ENCODE assay signal across 1 cellular context in the genomic region with DNA sequence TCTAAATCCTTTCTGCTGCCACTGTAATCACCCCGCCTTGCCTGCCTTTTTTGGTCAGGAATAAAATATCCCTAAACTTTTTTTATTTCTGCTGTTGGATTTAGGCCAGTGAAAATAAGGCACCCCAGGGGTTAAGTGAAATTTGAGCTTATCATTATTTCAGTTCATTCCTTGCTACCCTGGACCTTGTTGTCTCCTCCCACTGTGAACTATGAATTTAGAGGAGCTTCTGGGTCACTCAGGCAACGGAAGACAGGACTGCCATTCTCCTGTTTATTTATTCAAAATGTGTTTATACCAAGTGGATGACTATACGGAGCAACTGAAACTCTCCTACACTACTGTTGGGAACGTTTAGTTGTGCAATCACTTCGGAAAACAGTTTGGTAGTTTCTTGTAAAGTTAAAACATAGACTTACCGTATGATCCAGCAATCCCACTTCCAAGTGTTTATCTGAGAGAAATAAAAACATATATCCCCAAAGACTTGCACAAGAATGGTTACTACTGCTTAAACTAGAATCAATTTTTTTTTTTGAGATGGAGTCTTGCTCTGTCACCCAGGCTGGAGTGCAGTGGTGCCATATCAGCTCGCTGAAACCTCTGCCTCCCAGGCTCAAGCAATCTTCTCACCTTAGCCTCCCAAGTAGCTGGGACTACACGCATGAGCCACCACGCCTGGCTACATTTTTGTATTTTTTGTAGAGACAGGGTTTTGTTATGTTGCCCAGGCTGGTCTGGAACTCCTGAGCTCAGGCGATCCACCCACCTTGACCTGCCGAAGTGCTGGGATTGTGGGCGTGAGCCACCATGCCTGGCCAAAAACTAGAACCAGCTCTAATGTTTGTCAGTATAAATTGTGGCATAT.
A peak's percentile ranks its signal among the peaks of the same experiment; 100 is the strongest.
TF ChIP-seq lines count a peak whose summit lies in the region.

No MANE protein-coding gene starts in this region.

TF ChIP-seq in HepG2, 621 proteins besides CTCF, POLR2A, EP300 and RAD21 (continued from another document and continues in another):
- TF ChIP-seq, protein P1, sequence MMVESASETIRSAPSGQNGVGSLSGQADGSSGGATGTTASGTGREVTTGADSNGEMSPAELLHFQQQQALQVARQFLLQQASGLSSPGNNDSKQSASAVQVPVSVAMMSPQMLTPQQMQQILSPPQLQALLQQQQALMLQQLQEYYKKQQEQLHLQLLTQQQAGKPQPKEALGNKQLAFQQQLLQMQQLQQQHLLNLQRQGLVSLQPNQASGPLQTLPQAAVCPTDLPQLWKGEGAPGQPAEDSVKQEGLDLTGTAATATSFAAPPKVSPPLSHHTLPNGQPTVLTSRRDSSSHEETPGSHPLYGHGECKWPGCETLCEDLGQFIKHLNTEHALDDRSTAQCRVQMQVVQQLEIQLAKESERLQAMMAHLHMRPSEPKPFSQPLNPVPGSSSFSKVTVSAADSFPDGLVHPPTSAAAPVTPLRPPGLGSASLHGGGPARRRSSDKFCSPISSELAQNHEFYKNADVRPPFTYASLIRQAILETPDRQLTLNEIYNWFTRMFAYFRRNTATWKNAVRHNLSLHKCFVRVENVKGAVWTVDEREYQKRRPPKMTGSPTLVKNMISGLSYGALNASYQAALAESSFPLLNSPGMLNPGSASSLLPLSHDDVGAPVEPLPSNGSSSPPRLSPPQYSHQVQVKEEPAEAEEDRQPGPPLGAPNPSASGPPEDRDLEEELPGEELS (CRISPR knock-in tag; IDR thresholded peaks at IDR 0.05) = peak; percentile 75
- TF ChIP-seq ERF (CRISPR knock-in tag; IDR thresholded peaks at IDR 0.05) = no peak
- TF ChIP-seq, protein P2, sequence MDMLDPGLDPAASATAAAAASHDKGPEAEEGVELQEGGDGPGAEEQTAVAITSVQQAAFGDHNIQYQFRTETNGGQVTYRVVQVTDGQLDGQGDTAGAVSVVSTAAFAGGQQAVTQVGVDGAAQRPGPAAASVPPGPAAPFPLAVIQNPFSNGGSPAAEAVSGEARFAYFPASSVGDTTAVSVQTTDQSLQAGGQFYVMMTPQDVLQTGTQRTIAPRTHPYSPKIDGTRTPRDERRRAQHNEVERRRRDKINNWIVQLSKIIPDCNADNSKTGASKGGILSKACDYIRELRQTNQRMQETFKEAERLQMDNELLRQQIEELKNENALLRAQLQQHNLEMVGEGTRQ (IDR thresholded peaks at IDR 0.05; ENCODE audit: low read depth, low read length) = no peak
- TF ChIP-seq, protein P2 (CRISPR knock-in tag; IDR thresholded peaks at IDR 0.05; ENCODE audit: borderline replicate concordance) = no peak
- TF ChIP-seq REL (CRISPR knock-in tag; conservative IDR thresholded peaks at IDR 0.05) = no peak
- TF ChIP-seq AKAP8 (CRISPR knock-in tag; IDR thresholded peaks at IDR 0.05) = no peak
- TF ChIP-seq NR2F6 (IDR thresholded peaks at IDR 0.05) = no peak
- TF ChIP-seq NR2F6 (CRISPR knock-in tag; IDR thresholded peaks at IDR 0.05) = 0 out of 2 replicates have a peak, but pooled peaks have one; percentile 8
- TF ChIP-seq, protein P3, sequence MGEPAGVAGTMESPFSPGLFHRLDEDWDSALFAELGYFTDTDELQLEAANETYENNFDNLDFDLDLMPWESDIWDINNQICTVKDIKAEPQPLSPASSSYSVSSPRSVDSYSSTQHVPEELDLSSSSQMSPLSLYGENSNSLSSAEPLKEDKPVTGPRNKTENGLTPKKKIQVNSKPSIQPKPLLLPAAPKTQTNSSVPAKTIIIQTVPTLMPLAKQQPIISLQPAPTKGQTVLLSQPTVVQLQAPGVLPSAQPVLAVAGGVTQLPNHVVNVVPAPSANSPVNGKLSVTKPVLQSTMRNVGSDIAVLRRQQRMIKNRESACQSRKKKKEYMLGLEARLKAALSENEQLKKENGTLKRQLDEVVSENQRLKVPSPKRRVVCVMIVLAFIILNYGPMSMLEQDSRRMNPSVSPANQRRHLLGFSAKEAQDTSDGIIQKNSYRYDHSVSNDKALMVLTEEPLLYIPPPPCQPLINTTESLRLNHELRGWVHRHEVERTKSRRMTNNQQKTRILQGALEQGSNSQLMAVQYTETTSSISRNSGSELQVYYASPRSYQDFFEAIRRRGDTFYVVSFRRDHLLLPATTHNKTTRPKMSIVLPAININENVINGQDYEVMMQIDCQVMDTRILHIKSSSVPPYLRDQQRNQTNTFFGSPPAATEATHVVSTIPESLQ (CRISPR knock-in tag; conservative IDR thresholded peaks at IDR 0.05) = no peak
- TF ChIP-seq ZNF230 (CRISPR knock-in tag; IDR thresholded peaks at IDR 0.05) = no peak
- no peak for TF ChIP-seq GZF1 (CRISPR knock-in tag; IDR thresholded peaks at IDR 0.05)
- TF ChIP-seq FOXP1 (IDR thresholded peaks at IDR 0.05) = peak; percentile 36; the same call in 1 of the 2 replicates
- TF ChIP-seq FOXP1 (CRISPR knock-in tag; IDR thresholded peaks at IDR 0.05) = peak; percentile 66
- no peak for TF ChIP-seq KAT7 (CRISPR knock-in tag; IDR thresholded peaks at IDR 0.05; ENCODE audit: borderline replicate concordance)
- TF ChIP-seq TMF1 (CRISPR knock-in tag; IDR thresholded peaks at IDR 0.05; ENCODE audit: low read depth) = no peak
- TF ChIP-seq PAF1 (CRISPR knock-in tag; IDR thresholded peaks at IDR 0.05) = no peak
- TF ChIP-seq JDP2 (CRISPR knock-in tag; IDR thresholded peaks at IDR 0.05; ENCODE audit: borderline replicate concordance) = no peak
- TF ChIP-seq ZNF569 (CRISPR knock-in tag; IDR thresholded peaks at IDR 0.05; ENCODE audit: borderline replicate concordance) = no peak
- TF ChIP-seq POLR2AphosphoS2 (IDR thresholded peaks at IDR 0.05; ENCODE audit: low read depth, low read length) = no peak
- TF ChIP-seq ZBTB38 (CRISPR knock-in tag; IDR thresholded peaks at IDR 0.05) = no peak
- no peak for TF ChIP-seq MXI1 (IDR thresholded peaks at IDR 0.05; ENCODE audit: borderline replicate concordance, low read depth, low read length)
- no peak for TF ChIP-seq THYN1 (CRISPR knock-in tag; IDR thresholded peaks at IDR 0.05; ENCODE audit: borderline replicate concordance, low read depth)
- TF ChIP-seq, protein P4, sequence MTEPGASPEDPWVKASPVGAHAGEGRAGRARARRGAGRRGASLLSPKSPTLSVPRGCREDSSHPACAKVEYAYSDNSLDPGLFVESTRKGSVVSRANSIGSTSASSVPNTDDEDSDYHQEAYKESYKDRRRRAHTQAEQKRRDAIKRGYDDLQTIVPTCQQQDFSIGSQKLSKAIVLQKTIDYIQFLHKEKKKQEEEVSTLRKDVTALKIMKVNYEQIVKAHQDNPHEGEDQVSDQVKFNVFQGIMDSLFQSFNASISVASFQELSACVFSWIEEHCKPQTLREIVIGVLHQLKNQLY (CRISPR knock-in tag; IDR thresholded peaks at IDR 0.05) = no peak
- TF ChIP-seq ZNF614 (CRISPR knock-in tag; IDR thresholded peaks at IDR 0.05; ENCODE audit: borderline replicate concordance) = no peak
- TF ChIP-seq KLF15 (CRISPR knock-in tag; IDR thresholded peaks at IDR 0.05; ENCODE audit: borderline replicate concordance) = no peak
- TF ChIP-seq, protein P5, sequence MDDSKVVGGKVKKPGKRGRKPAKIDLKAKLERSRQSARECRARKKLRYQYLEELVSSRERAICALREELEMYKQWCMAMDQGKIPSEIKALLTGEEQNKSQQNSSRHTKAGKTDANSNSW (CRISPR knock-in tag; IDR thresholded peaks at IDR 0.05; ENCODE audit: borderline replicate concordance) = no peak
- TF ChIP-seq, protein P6, sequence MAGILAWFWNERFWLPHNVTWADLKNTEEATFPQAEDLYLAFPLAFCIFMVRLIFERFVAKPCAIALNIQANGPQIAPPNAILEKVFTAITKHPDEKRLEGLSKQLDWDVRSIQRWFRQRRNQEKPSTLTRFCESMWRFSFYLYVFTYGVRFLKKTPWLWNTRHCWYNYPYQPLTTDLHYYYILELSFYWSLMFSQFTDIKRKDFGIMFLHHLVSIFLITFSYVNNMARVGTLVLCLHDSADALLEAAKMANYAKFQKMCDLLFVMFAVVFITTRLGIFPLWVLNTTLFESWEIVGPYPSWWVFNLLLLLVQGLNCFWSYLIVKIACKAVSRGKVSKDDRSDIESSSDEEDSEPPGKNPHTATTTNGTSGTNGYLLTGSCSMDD (CRISPR knock-in tag; IDR thresholded peaks at IDR 0.05) = no peak
- TF ChIP-seq, protein P7, sequence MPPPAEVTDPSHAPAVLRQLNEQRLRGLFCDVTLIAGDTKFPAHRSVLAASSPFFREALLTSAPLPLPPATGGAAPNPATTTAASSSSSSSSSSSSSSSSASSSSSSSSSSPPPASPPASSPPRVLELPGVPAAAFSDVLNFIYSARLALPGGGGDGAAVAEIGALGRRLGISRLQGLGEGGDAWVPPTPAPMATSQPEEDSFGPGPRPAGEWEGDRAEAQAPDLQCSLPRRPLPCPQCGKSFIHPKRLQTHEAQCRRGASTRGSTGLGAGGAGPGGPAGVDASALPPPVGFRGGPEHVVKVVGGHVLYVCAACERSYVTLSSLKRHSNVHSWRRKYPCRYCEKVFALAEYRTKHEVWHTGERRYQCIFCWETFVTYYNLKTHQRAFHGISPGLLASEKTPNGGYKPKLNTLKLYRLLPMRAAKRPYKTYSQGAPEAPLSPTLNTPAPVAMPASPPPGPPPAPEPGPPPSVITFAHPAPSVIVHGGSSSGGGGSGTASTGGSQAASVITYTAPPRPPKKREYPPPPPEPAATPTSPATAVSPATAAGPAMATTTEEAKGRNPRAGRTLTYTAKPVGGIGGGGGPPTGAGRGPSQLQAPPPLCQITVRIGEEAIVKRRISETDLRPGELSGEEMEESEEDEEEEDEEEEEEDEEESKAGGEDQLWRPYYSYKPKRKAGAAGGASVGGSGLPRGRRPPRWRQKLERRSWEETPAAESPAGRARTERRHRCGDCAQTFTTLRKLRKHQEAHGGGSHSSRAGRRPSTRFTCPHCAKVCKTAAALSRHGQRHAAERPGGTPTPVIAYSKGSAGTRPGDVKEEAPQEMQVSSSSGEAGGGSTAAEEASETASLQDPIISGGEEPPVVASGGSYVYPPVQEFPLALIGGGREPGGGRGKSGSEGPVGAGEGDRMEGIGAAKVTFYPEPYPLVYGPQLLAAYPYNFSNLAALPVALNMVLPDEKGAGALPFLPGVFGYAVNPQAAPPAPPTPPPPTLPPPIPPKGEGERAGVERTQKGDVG (CRISPR knock-in tag; IDR thresholded peaks at IDR 0.05; ENCODE audit: borderline replicate concordance) = no peak
- no peak for TF ChIP-seq ZNF546 (CRISPR knock-in tag; conservative IDR thresholded peaks at IDR 0.05)
- peak; percentile 45; the same call in 1 of the 2 replicates for TF ChIP-seq SPEN (CRISPR knock-in tag; IDR thresholded peaks at IDR 0.05; ENCODE audit: low read depth)
- TF ChIP-seq ARNT2 (CRISPR knock-in tag; IDR thresholded peaks at IDR 0.05; ENCODE audit: low read depth) = no peak
- no peak for TF ChIP-seq PHF20 (CRISPR knock-in tag; IDR thresholded peaks at IDR 0.05)
- TF ChIP-seq, protein P8, sequence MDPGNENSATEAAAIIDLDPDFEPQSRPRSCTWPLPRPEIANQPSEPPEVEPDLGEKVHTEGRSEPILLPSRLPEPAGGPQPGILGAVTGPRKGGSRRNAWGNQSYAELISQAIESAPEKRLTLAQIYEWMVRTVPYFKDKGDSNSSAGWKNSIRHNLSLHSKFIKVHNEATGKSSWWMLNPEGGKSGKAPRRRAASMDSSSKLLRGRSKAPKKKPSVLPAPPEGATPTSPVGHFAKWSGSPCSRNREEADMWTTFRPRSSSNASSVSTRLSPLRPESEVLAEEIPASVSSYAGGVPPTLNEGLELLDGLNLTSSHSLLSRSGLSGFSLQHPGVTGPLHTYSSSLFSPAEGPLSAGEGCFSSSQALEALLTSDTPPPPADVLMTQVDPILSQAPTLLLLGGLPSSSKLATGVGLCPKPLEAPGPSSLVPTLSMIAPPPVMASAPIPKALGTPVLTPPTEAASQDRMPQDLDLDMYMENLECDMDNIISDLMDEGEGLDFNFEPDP (CRISPR knock-in tag; conservative IDR thresholded peaks at IDR 0.05) = no peak
- TF ChIP-seq SYNCRIP (IDR thresholded peaks at IDR 0.05; ENCODE audit: insufficient read depth, low read depth, low read length) = no peak
- TF ChIP-seq, protein P9, sequence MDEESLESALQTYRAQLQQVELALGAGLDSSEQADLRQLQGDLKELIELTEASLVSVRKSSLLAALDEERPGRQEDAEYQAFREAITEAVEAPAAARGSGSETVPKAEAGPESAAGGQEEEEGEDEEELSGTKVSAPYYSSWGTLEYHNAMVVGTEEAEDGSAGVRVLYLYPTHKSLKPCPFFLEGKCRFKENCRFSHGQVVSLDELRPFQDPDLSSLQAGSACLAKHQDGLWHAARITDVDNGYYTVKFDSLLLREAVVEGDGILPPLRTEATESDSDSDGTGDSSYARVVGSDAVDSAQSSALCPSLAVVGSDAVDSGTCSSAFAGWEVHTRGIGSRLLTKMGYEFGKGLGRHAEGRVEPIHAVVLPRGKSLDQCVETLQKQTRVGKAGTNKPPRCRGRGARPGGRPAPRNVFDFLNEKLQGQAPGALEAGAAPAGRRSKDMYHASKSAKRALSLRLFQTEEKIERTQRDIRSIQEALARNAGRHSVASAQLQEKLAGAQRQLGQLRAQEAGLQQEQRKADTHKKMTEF (CRISPR knock-in tag; IDR thresholded peaks at IDR 0.05) = no peak
- TF ChIP-seq ZIK1 (CRISPR knock-in tag; IDR thresholded peaks at IDR 0.05; ENCODE audit: borderline replicate concordance, low read depth) = no peak
- TF ChIP-seq ZSCAN25 (CRISPR knock-in tag; IDR thresholded peaks at IDR 0.05) = no peak
- no peak for TF ChIP-seq MYC (CRISPR knock-in tag; IDR thresholded peaks at IDR 0.05; ENCODE audit: borderline replicate concordance)
- no peak for TF ChIP-seq ZNF839 (CRISPR knock-in tag; IDR thresholded peaks at IDR 0.05; ENCODE audit: borderline replicate concordance)
- TF ChIP-seq, protein P10, sequence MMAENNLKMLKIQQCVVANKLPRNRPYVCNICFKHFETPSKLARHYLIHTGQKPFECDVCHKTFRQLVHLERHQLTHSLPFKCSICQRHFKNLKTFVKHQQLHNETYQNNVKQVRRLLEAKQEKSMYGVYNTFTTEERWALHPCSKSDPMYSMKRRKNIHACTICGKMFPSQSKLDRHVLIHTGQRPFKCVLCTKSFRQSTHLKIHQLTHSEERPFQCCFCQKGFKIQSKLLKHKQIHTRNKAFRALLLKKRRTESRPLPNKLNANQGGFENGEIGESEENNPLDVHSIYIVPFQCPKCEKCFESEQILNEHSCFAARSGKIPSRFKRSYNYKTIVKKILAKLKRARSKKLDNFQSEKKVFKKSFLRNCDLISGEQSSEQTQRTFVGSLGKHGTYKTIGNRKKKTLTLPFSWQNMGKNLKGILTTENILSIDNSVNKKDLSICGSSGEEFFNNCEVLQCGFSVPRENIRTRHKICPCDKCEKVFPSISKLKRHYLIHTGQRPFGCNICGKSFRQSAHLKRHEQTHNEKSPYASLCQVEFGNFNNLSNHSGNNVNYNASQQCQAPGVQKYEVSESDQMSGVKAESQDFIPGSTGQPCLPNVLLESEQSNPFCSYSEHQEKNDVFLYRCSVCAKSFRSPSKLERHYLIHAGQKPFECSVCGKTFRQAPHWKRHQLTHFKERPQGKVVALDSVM (CRISPR knock-in tag; IDR thresholded peaks at IDR 0.05) = no peak
- TF ChIP-seq, protein P11, sequence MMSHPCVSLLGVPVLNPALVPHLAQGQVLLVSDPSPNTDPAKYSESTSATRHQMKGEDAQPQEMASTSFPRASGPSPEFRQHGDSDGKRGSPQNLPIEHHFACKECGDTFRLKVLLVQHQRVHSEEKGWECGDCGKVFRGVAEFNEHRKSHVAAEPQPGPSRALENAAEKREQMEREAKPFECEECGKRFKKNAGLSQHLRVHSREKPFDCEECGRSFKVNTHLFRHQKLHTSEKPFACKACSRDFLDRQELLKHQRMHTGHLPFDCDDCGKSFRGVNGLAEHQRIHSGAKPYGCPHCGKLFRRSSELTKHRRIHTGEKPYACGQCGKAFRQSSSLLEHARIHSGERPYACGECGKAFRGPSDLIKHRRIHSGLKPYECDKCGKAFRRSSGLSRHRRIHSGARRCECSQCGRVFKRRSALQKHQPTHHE (CRISPR knock-in tag; IDR thresholded peaks at IDR 0.05; ENCODE audit: borderline replicate concordance) = no peak
- TF ChIP-seq ZNF776 (CRISPR knock-in tag; IDR thresholded peaks at IDR 0.05) = no peak
